ENCODE assay signal across 1 cellular context in genomic region chr2:231926180-231926741, GRCh38.
TF ChIP-seq lines count a peak whose summit lies in the region.

TSS of gene NPPC (minus strand) at chr2:231926396. CDS start at chr2:231926249, 147 bp downstream.

TF ChIP-seq in HEK293, 187 proteins besides CTCF, POLR2A, EP300 and RAD21 (continued from another document and continues in another):
- TF ChIP-seq KLF17 (tag by site-specific recombination; IDR thresholded peaks at IDR 0.05) = peak; percentile 95
- no peak for TF ChIP-seq ZNF2 (tag by site-specific recombination; IDR thresholded peaks at IDR 0.05)
- TF ChIP-seq ZNF26 (tag by site-specific recombination; IDR thresholded peaks at IDR 0.05) = no peak
- TF ChIP-seq ZNF623 (tag by site-specific recombination; IDR thresholded peaks at IDR 0.05) = no peak
- no peak for TF ChIP-seq ZSCAN5A (tag by site-specific recombination; IDR thresholded peaks at IDR 0.05)
- TF ChIP-seq ZNF791 (tag by site-specific recombination; IDR thresholded peaks at IDR 0.05) = no peak
- TF ChIP-seq ZNF184 (tag by site-specific recombination; IDR thresholded peaks at IDR 0.05) = 0 out of 2 replicates have a peak, but pooled peaks have one; percentile 58
- TF ChIP-seq KLF16 (tag by site-specific recombination; IDR thresholded peaks at IDR 0.05) = no peak; the same call in 1 of the 2 replicates
- no peak for TF ChIP-seq FEZF1 (tag by site-specific recombination; IDR thresholded peaks at IDR 0.05)
- peak; percentile 72; the same call in 1 of the 2 replicates for TF ChIP-seq ATF2 (tag by site-specific recombination; IDR thresholded peaks at IDR 0.05; ENCODE audit: low read depth)
- TF ChIP-seq ZNF23 (tag by site-specific recombination; IDR thresholded peaks at IDR 0.05; ENCODE audit: borderline replicate concordance) = no peak
- no peak for TF ChIP-seq BCL6B (tag by site-specific recombination; IDR thresholded peaks at IDR 0.05)
- no peak for TF ChIP-seq GFI1B (tag by site-specific recombination; IDR thresholded peaks at IDR 0.05)
- peak; percentile 65; the same call in 1 of the 2 replicates for TF ChIP-seq ZFHX2 (tag by site-specific recombination; conservative IDR thresholded peaks at IDR 0.05)
- no peak for TF ChIP-seq ZNF785 (tag by site-specific recombination; IDR thresholded peaks at IDR 0.05)
- TF ChIP-seq ZNF626 (tag by site-specific recombination; IDR thresholded peaks at IDR 0.05) = no peak
- no peak for TF ChIP-seq ZNF664 (tag by site-specific recombination; IDR thresholded peaks at IDR 0.05)
- TF ChIP-seq KLF10 (tag by site-specific recombination; IDR thresholded peaks at IDR 0.05) = peak; percentile 44; the same call in 1 of the 2 replicates
- TF ChIP-seq OSR2 (tag by site-specific recombination; IDR thresholded peaks at IDR 0.05) = no peak
- no peak for TF ChIP-seq ZNF202 (tag by site-specific recombination; IDR thresholded peaks at IDR 0.05; ENCODE audit: borderline replicate concordance)
- peak; percentile 95 for TF ChIP-seq ZBTB8A (tag by site-specific recombination; IDR thresholded peaks at IDR 0.05)
- TF ChIP-seq ZBTB20 (tag by site-specific recombination; IDR thresholded peaks at IDR 0.05) = peak; percentile 74
- TF ChIP-seq ZNF510 (tag by site-specific recombination; IDR thresholded peaks at IDR 0.05; ENCODE audit: insufficient replicate concordance) = no peak
- TF ChIP-seq ZNF366 (tag by site-specific recombination; conservative IDR thresholded peaks at IDR 0.05) = no peak
- TF ChIP-seq HOXA7 (CRISPR knock-in tag; IDR thresholded peaks at IDR 0.05; ENCODE audit: borderline replicate concordance) = no peak
- no peak for TF ChIP-seq ELK4 (IDR thresholded peaks at IDR 0.05; ENCODE audit: borderline replicate concordance, low read depth, low read length)
- TF ChIP-seq ZNF792 (tag by site-specific recombination; IDR thresholded peaks at IDR 0.05) = no peak
- TF ChIP-seq EGR2 (tag by site-specific recombination; IDR thresholded peaks at IDR 0.05; ENCODE audit: low read depth) = 0 out of 2 replicates have a peak, but pooled peaks have one; percentile 1
- no peak for TF ChIP-seq ZNF544 (tag by site-specific recombination; IDR thresholded peaks at IDR 0.05)
- no peak for TF ChIP-seq ZNF670 (tag by site-specific recombination; IDR thresholded peaks at IDR 0.05; ENCODE audit: low read depth)
- no peak for TF ChIP-seq ZNF518A (tag by site-specific recombination; conservative IDR thresholded peaks at IDR 0.05; ENCODE audit: low read depth)
- TF ChIP-seq ZFP69B (tag by site-specific recombination; IDR thresholded peaks at IDR 0.05) = no peak
- no peak for TF ChIP-seq BCL11B (tag by site-specific recombination; IDR thresholded peaks at IDR 0.05; ENCODE audit: low read depth)
- TF ChIP-seq BCL11A (tag by site-specific recombination; IDR thresholded peaks at IDR 0.05; ENCODE audit: low read depth) = 0 out of 2 replicates have a peak, but pooled peaks have one; percentile 9
- no peak for TF ChIP-seq ZNF214 (tag by site-specific recombination; IDR thresholded peaks at IDR 0.05; ENCODE audit: borderline replicate concordance)
- TF ChIP-seq ZNF18 (tag by site-specific recombination; IDR thresholded peaks at IDR 0.05) = no peak
- no peak for TF ChIP-seq ZNF610 (tag by site-specific recombination; IDR thresholded peaks at IDR 0.05; ENCODE audit: borderline replicate concordance)
- TF ChIP-seq ZNF19 (tag by site-specific recombination; IDR thresholded peaks at IDR 0.05; ENCODE audit: low read depth) = no peak
- no peak for TF ChIP-seq ZNF521 (tag by site-specific recombination; IDR thresholded peaks at IDR 0.05)
- no peak for TF ChIP-seq ZNF501 (tag by site-specific recombination; IDR thresholded peaks at IDR 0.05)
- no peak for TF ChIP-seq ZNF404 (tag by site-specific recombination; IDR thresholded peaks at IDR 0.05)
- TF ChIP-seq PRDM10 (tag by site-specific recombination; IDR thresholded peaks at IDR 0.05) = no peak
- 0 out of 2 replicates have a peak, but pooled peaks have one; percentile 39 for TF ChIP-seq ZXDB (tag by site-specific recombination; IDR thresholded peaks at IDR 0.05)
- TF ChIP-seq HOXD13 (CRISPR knock-in tag; IDR thresholded peaks at IDR 0.05; ENCODE audit: borderline replicate concordance) = no peak
- TF ChIP-seq ZNF239 (tag by site-specific recombination; IDR thresholded peaks at IDR 0.05) = no peak
- TF ChIP-seq ZNF138 (tag by site-specific recombination; IDR thresholded peaks at IDR 0.05; ENCODE audit: borderline replicate concordance) = no peak
- no peak for TF ChIP-seq ZNF530 (tag by site-specific recombination; IDR thresholded peaks at IDR 0.05; ENCODE audit: low read depth)
- no peak for TF ChIP-seq ZNF571 (tag by site-specific recombination; IDR thresholded peaks at IDR 0.05)
- no peak for TF ChIP-seq ZNF248 (tag by site-specific recombination; IDR thresholded peaks at IDR 0.05)
